23 cellular contexts compared by ENCODE assay signal in genomic region chr16:69647020-69647419, GRCh38.
"Had no signal": no experiment of that assay in that cellular context is flagged by ENCODE, and none has a peak within 500 bp of the region (broad histone marks: within the 10 kb centered on the region; RNA-seq: fewer than 3 reads in every experiment).

No MANE protein-coding gene starts in this region.

- H2AFZ ChIP-seq: neural progenitor cell had no signal

- H3K9me3 Mint-ChIP-seq: activated B cell treated with CpG ODN at 0.5 μM for 24 hours; activated naive CD4-positive, alpha-beta T cell treated with anti-CD3 and anti-CD28 coated beads, Interleukin-2, amount 10 ng/mL, durations not matched to agents 7 days and 5 days; activated naive CD8-positive, alpha-beta T cell treated with anti-CD3 and anti-CD28 coated beads, Interleukin-2, amount 50 U/mL, for 24 hours; central memory CD8-positive, alpha-beta T cell; naive thymus-derived CD4-positive, alpha-beta T cell; neural progenitor cell; stimulated activated naive CD8-positive, alpha-beta T cell treated with anti-CD3 and anti-CD28 coated beads, Interleukin-15, amount 100 ng/mL, for 72 hours; T-helper 2 cell treated with Interferon-gamma antibody and Interleukin-4, amounts not matched to agents 5 μg/mL and 100 μg/mL, for 36 hours had no signal

- H3K27me3 ChIP-seq: neural progenitor cell, spleen, upper lobe of left lung had no signal

- H3K4me3 Mint-ChIP-seq: activated B cell treated with CpG ODN at 0.5 μM for 24 hours; activated naive CD4-positive, alpha-beta T cell treated with anti-CD3 and anti-CD28 coated beads, Interleukin-2, amount 10 ng/mL, durations not matched to agents 7 days and 5 days; activated naive CD8-positive, alpha-beta T cell treated with anti-CD3 and anti-CD28 coated beads, Interleukin-2, amount 50 U/mL, for 24 hours; central memory CD8-positive, alpha-beta T cell; naive thymus-derived CD4-positive, alpha-beta T cell; neural progenitor cell; stimulated activated naive CD8-positive, alpha-beta T cell treated with anti-CD3 and anti-CD28 coated beads, Interleukin-15, amount 100 ng/mL, for 72 hours; T-helper 2 cell treated with Interferon-gamma antibody and Interleukin-4, amounts not matched to agents 5 μg/mL and 100 μg/mL, for 36 hours had no signal

- H3K9me3 ChIP-seq: spleen, upper lobe of left lung had no signal

- FAIRE-seq: colon, frontal cortex, islet of Langerhans had no signal

- H3K9ac ChIP-seq: neural progenitor cell had no signal

- H3K36me3 ChIP-seq: neural progenitor cell had no signal

- H3K27ac Mint-ChIP-seq: activated B cell treated with CpG ODN at 0.5 μM for 24 hours; activated naive CD4-positive, alpha-beta T cell treated with anti-CD3 and anti-CD28 coated beads, Interleukin-2, amount 10 ng/mL, durations not matched to agents 7 days and 5 days; activated naive CD8-positive, alpha-beta T cell treated with anti-CD3 and anti-CD28 coated beads, Interleukin-2, amount 50 U/mL, for 24 hours; neural progenitor cell; T-helper 2 cell treated with Interferon-gamma antibody and Interleukin-4, amounts not matched to agents 5 μg/mL and 100 μg/mL, for 36 hours had no signal

- ATAC-seq: activated naive CD8-positive, alpha-beta T cell treated with anti-CD3 and anti-CD28 coated beads, Interleukin-2, amount 50 U/mL, for 24 hours; naive thymus-derived CD4-positive, alpha-beta T cell; right cardiac atrium; stimulated activated naive CD8-positive, alpha-beta T cell treated with anti-CD3 and anti-CD28 coated beads, Interleukin-15, amount 100 ng/mL, for 72 hours had no signal

- DNase-seq: activated B cell treated with CpG ODN at 0.5 μM for 24 hours; activated CD4-positive, alpha-beta T cell treated with anti-CD3 and anti-CD28 coated beads, Interleukin-2, amount 50 U/mL, for 4 hours; activated CD8-positive, alpha-beta memory T cell treated with anti-CD3 and anti-CD28 coated beads, Interleukin-2, amount 50 U/mL, for 4 hours; activated gamma-delta T cell; activated naive CD4-positive, alpha-beta T cell treated with anti-CD3 and anti-CD28 coated beads, Interleukin-2, amount 10 ng/mL, durations not matched to agents 7 days and 5 days; activated naive CD8-positive, alpha-beta T cell treated with anti-CD3 and anti-CD28 coated beads, Interleukin-2, amount 50 U/mL, for 24 hours; activated T-cell treated with anti-CD3 and anti-CD28 coated beads, Interleukin-2, amount 50 U/mL, for 1 hour; amygdala; dermis blood vessel endothelial cell; effector CD8-positive, alpha-beta T cell; midbrain; naive thymus-derived CD4-positive, alpha-beta T cell; right cardiac atrium; spleen; stimulated activated naive CD8-positive, alpha-beta T cell treated with anti-CD3 and anti-CD28 coated beads, Interleukin-15, amount 100 ng/mL, for 72 hours; substantia nigra; upper lobe of left lung had no signal

- H3K4me1 Mint-ChIP-seq: activated B cell treated with CpG ODN at 0.5 μM for 24 hours; activated naive CD4-positive, alpha-beta T cell treated with anti-CD3 and anti-CD28 coated beads, Interleukin-2, amount 10 ng/mL, durations not matched to agents 7 days and 5 days; neural progenitor cell; stimulated activated naive CD8-positive, alpha-beta T cell treated with anti-CD3 and anti-CD28 coated beads, Interleukin-15, amount 100 ng/mL, for 72 hours had no signal

- H3K4me1 ChIP-seq: neural progenitor cell had no signal

- H3K4me2 ChIP-seq: neural progenitor cell had no signal

- H3K27me3 Mint-ChIP-seq: activated B cell treated with CpG ODN at 0.5 μM for 24 hours; activated naive CD4-positive, alpha-beta T cell treated with anti-CD3 and anti-CD28 coated beads, Interleukin-2, amount 10 ng/mL, durations not matched to agents 7 days and 5 days; activated naive CD8-positive, alpha-beta T cell treated with anti-CD3 and anti-CD28 coated beads, Interleukin-2, amount 50 U/mL, for 24 hours; central memory CD8-positive, alpha-beta T cell; naive thymus-derived CD4-positive, alpha-beta T cell; stimulated activated naive CD8-positive, alpha-beta T cell treated with anti-CD3 and anti-CD28 coated beads, Interleukin-15, amount 100 ng/mL, for 72 hours had no signal

- H3K27ac ChIP-seq: neural progenitor cell, spleen, upper lobe of left lung had no signal

- H3K4me3 ChIP-seq: neural progenitor cell, spleen, upper lobe of left lung had no signal
